ENCODE assay signal across 1 cellular context in the genomic region with DNA sequence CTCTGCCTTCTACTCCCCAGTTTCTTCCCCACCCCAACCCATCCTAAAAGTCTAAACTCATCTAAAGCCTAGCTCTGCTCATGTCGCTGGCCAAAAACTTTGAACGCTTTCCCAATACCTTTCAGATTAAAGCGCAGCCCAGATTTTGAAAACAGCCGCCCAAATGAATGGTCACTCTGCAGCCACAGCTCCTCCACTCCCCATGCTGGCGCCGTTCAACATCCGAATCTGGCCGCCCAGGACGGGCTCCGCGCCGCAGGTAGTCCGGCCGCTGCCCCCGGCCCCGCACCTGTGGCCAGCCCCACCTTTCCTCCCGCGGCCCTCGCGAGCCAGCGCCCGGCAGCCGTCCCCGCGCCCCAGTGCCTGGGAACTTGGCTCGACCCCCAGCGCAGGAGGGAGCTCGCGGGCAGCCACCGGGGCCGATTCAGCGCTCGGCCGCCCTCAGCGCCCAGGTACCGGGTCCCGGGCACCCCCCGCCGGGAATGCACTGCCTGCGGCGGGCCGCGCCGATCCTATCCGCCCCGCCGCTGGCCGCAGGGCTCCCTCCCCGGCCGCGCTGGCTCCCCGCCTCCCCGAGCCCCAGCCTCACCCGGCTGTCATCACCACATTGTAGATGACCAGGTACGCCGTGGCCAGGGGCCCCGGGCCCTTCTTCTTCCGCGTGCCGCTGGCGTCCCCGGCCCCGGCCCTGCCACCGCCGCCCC.
TF ChIP-seq lines count a peak whose summit lies in the region.

No MANE protein-coding gene starts in this region.

TF ChIP-seq in K562, 482 proteins besides CTCF, POLR2A, EP300 and RAD21 (continued from another document and continues in another):
- TF ChIP-seq FOXO4 (CRISPR knock-in tag; IDR thresholded peaks at IDR 0.05): no peak
- no peak for TF ChIP-seq POLR2H (tag; IDR thresholded peaks at IDR 0.05; ENCODE audit: low read depth)
- TF ChIP-seq PCBP2 (IDR thresholded peaks at IDR 0.05; ENCODE audit: low read depth, low read length, poor library complexity, severe bottlenecking): no peak
- TF ChIP-seq KDM1A (IDR thresholded peaks at IDR 0.05): 0 out of 4 replicates have a peak, but pooled peaks of 1 of the 2 experiments have one; percentile 8
- no peak for TF ChIP-seq ZNF174 (CRISPR knock-in tag; IDR thresholded peaks at IDR 0.05)
- no peak for TF ChIP-seq CBX1 (IDR thresholded peaks at IDR 0.05; ENCODE audit: low read depth)
- 0 out of 2 replicates have a peak, but pooled peaks have one; percentile 18 for TF ChIP-seq TAF7 (tag; IDR thresholded peaks at IDR 0.05)
- no peak for TF ChIP-seq BRD4 (IDR thresholded peaks at IDR 0.05)
- no peak for TF ChIP-seq THRB (CRISPR knock-in tag; conservative IDR thresholded peaks at IDR 0.05)
- no peak for TF ChIP-seq SNRNP70 (optimal IDR thresholded peaks at IDR 0.05; ENCODE audit: low read depth, low read length)
- no peak for TF ChIP-seq TGIF2 (CRISPR knock-in tag; IDR thresholded peaks at IDR 0.05)
- TF ChIP-seq CAMTA2 (CRISPR knock-in tag; conservative IDR thresholded peaks at IDR 0.05): no peak
- no peak for TF ChIP-seq HNRNPH1 (optimal IDR thresholded peaks at IDR 0.05; ENCODE audit: low read depth, low read length)
- no peak for TF ChIP-seq ATF4 (CRISPR knock-in tag; IDR thresholded peaks at IDR 0.05)
- TF ChIP-seq, protein P1, sequence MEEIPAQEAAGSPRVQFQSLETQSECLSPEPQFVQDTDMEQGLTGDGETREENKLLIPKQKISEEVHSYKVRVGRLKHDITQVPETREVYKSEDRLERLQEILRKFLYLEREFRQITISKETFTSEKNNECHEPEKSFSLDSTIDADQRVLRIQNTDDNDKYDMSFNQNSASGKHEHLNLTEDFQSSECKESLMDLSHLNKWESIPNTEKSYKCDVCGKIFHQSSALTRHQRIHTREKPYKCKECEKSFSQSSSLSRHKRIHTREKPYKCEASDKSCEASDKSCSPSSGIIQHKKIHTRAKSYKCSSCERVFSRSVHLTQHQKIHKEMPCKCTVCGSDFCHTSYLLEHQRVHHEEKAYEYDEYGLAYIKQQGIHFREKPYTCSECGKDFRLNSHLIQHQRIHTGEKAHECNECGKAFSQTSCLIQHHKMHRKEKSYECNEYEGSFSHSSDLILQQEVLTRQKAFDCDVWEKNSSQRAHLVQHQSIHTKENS (CRISPR knock-in tag; IDR thresholded peaks at IDR 0.05): no peak
- no peak for TF ChIP-seq ATF2 (CRISPR knock-in tag; IDR thresholded peaks at IDR 0.05)
- no peak for TF ChIP-seq CHD2 (IDR thresholded peaks at IDR 0.05; ENCODE audit: low read depth, low read length)
- no peak for TF ChIP-seq FOXK1 (CRISPR knock-in tag; IDR thresholded peaks at IDR 0.05; ENCODE audit: borderline replicate concordance)
- no peak for TF ChIP-seq DMBX1 (CRISPR knock-in tag; IDR thresholded peaks at IDR 0.05; ENCODE audit: borderline replicate concordance)
- no peak for TF ChIP-seq JUN (IDR thresholded peaks at IDR 0.05; ENCODE audit: borderline replicate concordance, low read depth, low read length)
- no peak for TF ChIP-seq JUN (CRISPR knock-in tag; IDR thresholded peaks at IDR 0.05; ENCODE audit: borderline replicate concordance)
- no peak for TF ChIP-seq ZNF584 (CRISPR knock-in tag; IDR thresholded peaks at IDR 0.05; ENCODE audit: low read depth)
- no peak for TF ChIP-seq SLC30A9 (CRISPR knock-in tag; IDR thresholded peaks at IDR 0.05)
- no peak for TF ChIP-seq TAF1 (IDR thresholded peaks at IDR 0.05; ENCODE audit: control insufficient read depth, extremely low read depth, insufficient read depth, low read length, severe bottlenecking)
- no peak for TF ChIP-seq ZNF57 (CRISPR knock-in tag; IDR thresholded peaks at IDR 0.05)
- TF ChIP-seq SIN3B (IDR thresholded peaks at IDR 0.05; ENCODE audit: low read depth): 0 out of 2 replicates have a peak, but pooled peaks have one; percentile 15
- TF ChIP-seq ERF (CRISPR knock-in tag; IDR thresholded peaks at IDR 0.05): no peak
- TF ChIP-seq ZBTB17 (CRISPR knock-in tag; IDR thresholded peaks at IDR 0.05): no peak
- no peak for TF ChIP-seq TCFL5 (CRISPR knock-in tag; conservative IDR thresholded peaks at IDR 0.05)
- no peak for TF ChIP-seq ZKSCAN8 (CRISPR knock-in tag; IDR thresholded peaks at IDR 0.05)
- TF ChIP-seq ZNF707 (CRISPR knock-in tag; conservative IDR thresholded peaks at IDR 0.05): no peak
- no peak for TF ChIP-seq ZNF217 (CRISPR knock-in tag; IDR thresholded peaks at IDR 0.05)
- no peak for TF ChIP-seq HMG20A (CRISPR knock-in tag; conservative IDR thresholded peaks at IDR 0.05)
- TF ChIP-seq TOE1 (IDR thresholded peaks at IDR 0.05; ENCODE audit: borderline replicate concordance): no peak
- no peak for TF ChIP-seq TOE1 (CRISPR knock-in tag; IDR thresholded peaks at IDR 0.05; ENCODE audit: borderline replicate concordance, low read depth)
- TF ChIP-seq SREBF1 (IDR thresholded peaks at IDR 0.05; ENCODE audit: borderline replicate concordance, low read depth, low read length): no peak
- TF ChIP-seq CHD7 (IDR thresholded peaks at IDR 0.05; ENCODE audit: low read depth, low read length): no peak
- no peak for TF ChIP-seq SIRT6 (IDR thresholded peaks at IDR 0.05; ENCODE audit: low read depth, low read length)
- no peak for TF ChIP-seq MTF1 (CRISPR knock-in tag; IDR thresholded peaks at IDR 0.05; ENCODE audit: borderline replicate concordance)
